ENCODE assay signal across 1 cellular context in genomic region chr3:103247459-103247858, GRCh38.
TF ChIP-seq lines count a peak whose summit lies in the region.

No MANE protein-coding gene starts in this region.

TF ChIP-seq in GM12878, 131 proteins besides CTCF, POLR2A, EP300 and RAD21 (continued from another document):
- TF ChIP-seq ZNF687 (IDR thresholded peaks at IDR 0.05) (no peak), MAX (IDR thresholded peaks at IDR 0.05; ENCODE audit: low read depth, low read length) (no peak), ZNF207 (IDR thresholded peaks at IDR 0.05; ENCODE audit: borderline replicate concordance) (no peak)
